41 cellular contexts compared by ENCODE assay signal in genomic region chr17:32646941-32647340, GRCh38.
"Had no signal": no experiment of that assay in that cellular context is flagged by ENCODE, and none has a peak within 500 bp of the region (broad histone marks: within the 10 kb centered on the region; RNA-seq: fewer than 3 reads in every experiment).

No MANE protein-coding gene starts in this region.

- ATAC-seq: activated naive CD4-positive, alpha-beta T cell treated with anti-CD3 and anti-CD28 coated beads, Interleukin-2, amount 50 U/mL, for 72 hours; activated naive CD8-positive, alpha-beta T cell treated with anti-CD3 and anti-CD28 coated beads, Interleukin-2, amount 50 U/mL, for 24 hours; activated T-cell treated with anti-CD3 and anti-CD28 coated beads, Interleukin-2, amount 50 U/mL, for 4 hours; activated T-cell treated with anti-CD3 and anti-CD28 coated beads, Interleukin-2, amount 50 U/mL, for 72 hours; activated T-helper 17 cell treated with anti-CD3 and anti-CD28 coated beads, Interleukin-2, amount 50 U/mL, for 72 hours; body of pancreas had no signal

- H3K4me1 Mint-ChIP-seq: activated naive CD4-positive, alpha-beta T cell treated with anti-CD3 and anti-CD28 coated beads, Interleukin-2, amount 10 ng/mL, durations not matched to agents 7 days and 5 days; activated naive CD4-positive, alpha-beta T cell treated with anti-CD3 and anti-CD28 coated beads, Interleukin-2, amount 50 U/mL, for 24 hours; activated naive CD8-positive, alpha-beta T cell treated with anti-CD3 and anti-CD28 coated beads for 36 hours; activated naive CD8-positive, alpha-beta T cell treated with anti-CD3 and anti-CD28 coated beads, Interleukin-2, amount 10 ng/mL, durations not matched to agents 7 days and 5 days; activated naive CD8-positive, alpha-beta T cell treated with anti-CD3 and anti-CD28 coated beads, Interleukin-2, amount 50 U/mL, for 24 hours; activated T-helper 17 cell treated with anti-CD3 and anti-CD28 coated beads, Interleukin-2, amount 50 U/mL, for 72 hours; brain; central memory CD8-positive, alpha-beta T cell had no signal

- H3K36me3 ChIP-seq: adrenal gland, brain microvascular endothelial cell, breast epithelium had no signal

- H3K4me1 ChIP-seq: adrenal gland, ascending aorta, body of pancreas, breast epithelium had no signal

- FAIRE-seq: astrocyte, bronchial epithelial cell had no signal

- H3K4me3 ChIP-seq: adrenal gland, ascending aorta, body of pancreas, breast epithelium, cardiac muscle cell had no signal

- H3K27me3 ChIP-seq: adrenal gland, ascending aorta, body of pancreas, brain microvascular endothelial cell, breast epithelium, cardiac muscle cell had no signal

- H3K27me3 Mint-ChIP-seq: activated naive CD4-positive, alpha-beta T cell treated with anti-CD3 and anti-CD28 coated beads, Interleukin-2, amount 50 U/mL, for 24 hours; activated naive CD8-positive, alpha-beta T cell; activated naive CD8-positive, alpha-beta T cell treated with anti-CD3 and anti-CD28 coated beads for 36 hours; activated T-cell treated with anti-CD3 and anti-CD28 coated beads, Interleukin-2, amount 50 U/mL, for 24 hours; activated T-helper 17 cell treated with anti-CD3 and anti-CD28 coated beads, Interleukin-2, amount 50 U/mL, for 72 hours; central memory CD8-positive, alpha-beta T cell had no signal

- H3K9me3 ChIP-seq: body of pancreas had no signal

- DNase-seq: activated effector memory CD4-positive, alpha-beta T cell treated with anti-CD3 and anti-CD28 coated beads, Interleukin-2, amount 50 U/mL, for 16 hours; activated effector memory CD4-positive, alpha-beta T cell treated with Interleukin-2 at 50 U/mL for 16 hours; activated gamma-delta T cell; activated gamma-delta T cell treated with Interleukin-2 at 50 U/mL for 16 hours; activated naive CD4-positive, alpha-beta T cell; activated naive CD4-positive, alpha-beta T cell treated with anti-CD3 and anti-CD28 coated beads for 36 hours; activated naive CD4-positive, alpha-beta T cell treated with anti-CD3 and anti-CD28 coated beads, Interleukin-2, amount 10 ng/mL, durations not matched to agents 7 days and 5 days; activated naive CD4-positive, alpha-beta T cell treated with anti-CD3 and anti-CD28 coated beads, Interleukin-2, amount 50 U/mL, for 16 hours; activated naive CD4-positive, alpha-beta T cell treated with Interleukin-2 at 50 U/mL for 16 hours; activated naive CD8-positive, alpha-beta T cell treated with anti-CD3 and anti-CD28 coated beads for 36 hours; activated naive CD8-positive, alpha-beta T cell treated with anti-CD3 and anti-CD28 coated beads, Interleukin-2, amount 10 ng/mL, durations not matched to agents 7 days and 5 days; activated naive CD8-positive, alpha-beta T cell treated with anti-CD3 and anti-CD28 coated beads, Interleukin-2, amount 50 U/mL, for 24 hours; activated T-cell treated with anti-CD3 and anti-CD28 coated beads for 4 hours; activated T-cell treated with anti-CD3 and anti-CD28 coated beads, Interleukin-2, amount 50 U/mL, for 1 hour; activated T-cell treated with anti-CD3 and anti-CD28 coated beads, Interleukin-2, amount 50 U/mL, for 24 hours; activated T-cell treated with anti-CD3 and anti-CD28 coated beads, Interleukin-2, amount 50 U/mL, for 4 hours; activated T-cell treated with anti-CD3 and anti-CD28 coated beads, Interleukin-2, amount 50 U/mL, for 48 hours; activated T-cell treated with anti-CD3 and anti-CD28 coated beads, Interleukin-2, amount 50 U/mL, for 72 hours; adrenal gland; amniotic stem cell; amygdala; anterior cingulate cortex; aorta; body of pancreas; brain microvascular endothelial cell; caudate nucleus; central memory CD4-positive, alpha-beta T cell; cerebellar nuclear complex had no signal

- H3K4me3 Mint-ChIP-seq: activated naive CD4-positive, alpha-beta T cell treated with anti-CD3 and anti-CD28 coated beads for 36 hours; activated naive CD4-positive, alpha-beta T cell treated with anti-CD3 and anti-CD28 coated beads, Interleukin-2, amount 10 ng/mL, durations not matched to agents 7 days and 5 days; activated naive CD4-positive, alpha-beta T cell treated with anti-CD3 and anti-CD28 coated beads, Interleukin-2, amount 50 U/mL, for 24 hours; activated naive CD8-positive, alpha-beta T cell; activated naive CD8-positive, alpha-beta T cell treated with anti-CD3 and anti-CD28 coated beads for 36 hours; activated naive CD8-positive, alpha-beta T cell treated with anti-CD3 and anti-CD28 coated beads, Interleukin-2, amount 10 ng/mL, durations not matched to agents 7 days and 5 days; activated naive CD8-positive, alpha-beta T cell treated with anti-CD3 and anti-CD28 coated beads, Interleukin-2, amount 50 U/mL, for 24 hours; activated T-cell treated with anti-CD3 and anti-CD28 coated beads, Interleukin-2, amount 50 U/mL, for 24 hours; activated T-cell treated with anti-CD3 and anti-CD28 coated beads, Interleukin-2, amount 50 U/mL, for 4 hours; activated T-cell treated with anti-CD3 and anti-CD28 coated beads, Interleukin-2, amount 50 U/mL, for 72 hours; activated T-helper 1 cell treated with anti-CD3 and anti-CD28 coated beads, Interleukin-12 subunit alpha, Interleukin-12 subunit beta, Interleukin-2, Interleukin-4 antibody, amounts not matched to agents 30 ng/mL and 10 ng/mL and 1 ng/mL, durations not matched to agents 14 hours and 24 hours and 36 hours; activated T-helper 17 cell treated with anti-CD3 and anti-CD28 coated beads, Interleukin-2, amount 50 U/mL, for 72 hours; brain; central memory CD8-positive, alpha-beta T cell had no signal

- H3K27ac ChIP-seq: adrenal gland, ascending aorta, body of pancreas, brain microvascular endothelial cell, breast epithelium, cardiac muscle cell had no signal

- H3K27ac Mint-ChIP-seq: activated naive CD4-positive, alpha-beta T cell treated with anti-CD3 and anti-CD28 coated beads for 36 hours; activated naive CD4-positive, alpha-beta T cell treated with anti-CD3 and anti-CD28 coated beads, Interleukin-2, amount 10 ng/mL, durations not matched to agents 7 days and 5 days; activated naive CD4-positive, alpha-beta T cell treated with anti-CD3 and anti-CD28 coated beads, Interleukin-2, amount 50 U/mL, for 24 hours; activated naive CD4-positive, alpha-beta T cell treated with anti-CD3 and anti-CD28 coated beads, Interleukin-2, amount 50 U/mL, for 72 hours; activated naive CD8-positive, alpha-beta T cell; activated naive CD8-positive, alpha-beta T cell treated with anti-CD3 and anti-CD28 coated beads for 36 hours; activated naive CD8-positive, alpha-beta T cell treated with anti-CD3 and anti-CD28 coated beads, Interleukin-2, amount 10 ng/mL, durations not matched to agents 7 days and 5 days; activated naive CD8-positive, alpha-beta T cell treated with anti-CD3 and anti-CD28 coated beads, Interleukin-2, amount 50 U/mL, for 24 hours; activated T-cell treated with anti-CD3 and anti-CD28 coated beads, Interleukin-2, amount 50 U/mL, for 24 hours; activated T-cell treated with anti-CD3 and anti-CD28 coated beads, Interleukin-2, amount 50 U/mL, for 72 hours; activated T-helper 1 cell treated with anti-CD3 and anti-CD28 coated beads, Interleukin-12 subunit alpha, Interleukin-12 subunit beta, Interleukin-2, Interleukin-4 antibody, amounts not matched to agents 30 ng/mL and 10 ng/mL and 1 ng/mL, durations not matched to agents 14 hours and 24 hours and 36 hours; activated T-helper 17 cell treated with anti-CD3 and anti-CD28 coated beads, Interleukin-2, amount 50 U/mL, for 72 hours; activated T-helper 2 cell treated with anti-CD3 and anti-CD28 coated beads, Interferon-gamma antibody, Interleukin-2, Interleukin-4, amounts not matched to agents 10 μg/mL and 5 μg/mL and 100 μg/mL, durations not matched to agents 14 hours and 24 hours and 36 hours; brain had no signal
